In genomic region chr10:13139150-13139549, GRCh38 we compare ENCODE assay signal across 18 cellular contexts. TPM values are rescaled to one million over a fixed set of nuclear protein-coding genes. Genes with fewer than 3 reads are reported as not detected.
A peak's percentile ranks its signal among the peaks of the same experiment; 100 is the strongest.
DNase-seq lines count a peak whose midpoint lies in the region; FAIRE-seq and TF ChIP-seq lines count a peak whose summit lies in the region.
"Had no signal": no experiment of that assay in that cellular context is flagged by ENCODE, and none has a peak within 500 bp of the region (broad histone marks: within the 10 kb centered on the region; RNA-seq: fewer than 3 reads in every experiment).

No MANE protein-coding gene starts in this region.

- no peak overlapping the region for H3K18ac ChIP-seq in H1 (ENCODE audit: extremely low read depth, low read length)

- no peak overlapping the region for H3K4me3 ChIP-seq in H1 (ENCODE audit: extremely low read depth in 1 of 4, insufficient read depth in 2 of 4, low read depth in 3 of 4, low read length in 4 of 4)
- H3K4me3 ChIP-seq: GM23248, SK-N-MC had no signal

- no peaks in the 10 kb centered on the region for H3K27me3 Mint-ChIP-seq in T-helper 2 cell treated with Interferon-gamma antibody and Interleukin-4, amounts not matched to agents 5 μg/mL and 100 μg/mL, for 36 hours (ENCODE audit: low read depth)
- H3K27me3 Mint-ChIP-seq: CD8-positive, alpha-beta memory T cell had no signal

- H3K56ac ChIP-seq in H1 (replicated peaks; ENCODE audit: insufficient read length, low read depth, low read length) = no peak overlapping the region

- no peak overlapping the region for H4K91ac ChIP-seq in H1 (replicated peaks; ENCODE audit: insufficient read length, low read length)

- POLR2A ChIA-PET in H1 (lab: Charles Lee; ENCODE audit: partially characterized antibody) = interaction anchor here (1.2 kb wide), 1 partner anchor 28 kb away, joined by 3 read pairs; no protein-coding TSS in a partner anchor

- peaks cover 49% of the 10 kb centered on the region for H3K36me3 Mint-ChIP-seq in T-helper 2 cell treated with Interferon-gamma antibody and Interleukin-4, amounts not matched to agents 5 μg/mL and 100 μg/mL, for 36 hours (ENCODE audit: low read depth)

- H3K79me1 ChIP-seq in H1 (ENCODE audit: low read depth, low read length) = no peaks in the 10 kb centered on the region

- no peak overlapping the region for H2BK12ac ChIP-seq in H1 (ENCODE audit: low read depth, low read length)

- H3K14ac ChIP-seq in H1 (ENCODE audit: insufficient read length) = no peak overlapping the region

- no peak overlapping the region for H2BK120ac ChIP-seq in H1 (replicated peaks; ENCODE audit: low read depth, low read length)

- H2BK15ac ChIP-seq in H1 (ENCODE audit: low read length) = no peak overlapping the region

- no peak overlapping the region for H3K9ac ChIP-seq in H1 (replicated peaks in 1 of 4; ENCODE audit: extremely low read depth in 1 of 4, low read depth in 3 of 4, low read length in 3 of 4)
- H3K9ac ChIP-seq: GM23248, KMS-11 had no signal

- no peaks in the 10 kb centered on the region for H3K79me2 ChIP-seq in H1 (ENCODE audit: control insufficient read depth in 1 of 2, insufficient read depth in 2 of 2, low read length in 2 of 2)

- no peak overlapping the region for H2AFZ ChIP-seq in H1 (ENCODE audit: low read length)
- H2AFZ ChIP-seq: GM23248 had no signal

- H3K36me3 ChIP-seq in H1 (ENCODE audit: control insufficient read depth in 2 of 4, insufficient read depth in 4 of 4, low read length in 3 of 4) = peaks cover 0 to 14% (median 6%) of the 10 kb centered on the region in 4 experiments; a peak in 5 of 8 replicates

- no peaks in the 10 kb centered on the region for H3K23me2 ChIP-seq in H1 (ENCODE audit: low read depth, low read length)

- H2AK5ac ChIP-seq in H1 (ENCODE audit: low read depth, low read length) = no peak overlapping the region

- H3K4me1 ChIP-seq in H1 (replicated peaks in 1 of 4; ENCODE audit: control insufficient read depth in 3 of 4, insufficient read depth in 4 of 4, low read length in 3 of 4) = peaks cover 0 to 8% (median 2%) of the 10 kb centered on the region in 4 experiments; a peak in 3 of 7 replicates

- H3K4me3 Mint-ChIP-seq in T-helper 2 cell treated with Interferon-gamma antibody and Interleukin-4, amounts not matched to agents 5 μg/mL and 100 μg/mL, for 36 hours = no peak overlapping the region
- H3K4me3 Mint-ChIP-seq: CD8-positive, alpha-beta memory T cell; HFFc6 had no signal

- H3K4me1 Mint-ChIP-seq in T-helper 2 cell treated with Interferon-gamma antibody and Interleukin-4, amounts not matched to agents 5 μg/mL and 100 μg/mL, for 36 hours (ENCODE audit: low read depth) = no peaks in the 10 kb centered on the region

- 44% methylated on average over 6 of the region's 7 CpGs; no CpG with 5 or more reads in 1 of the 2 experiments for WGBS in H1 (ENCODE audit: extremely low coverage in 1 of 2, insufficient coverage in 1 of 2, insufficient read length in 1 of 2, insufficient replicate concordance in 2 of 2, low coverage in 1 of 2, low lambda C conversion rate in 2 of 2, missing lambda C conversion rate in 1 of 2), 2 experiments

- CTCF ChIA-PET in H1 (lab: Charles Lee; ENCODE audit: partially characterized antibody) = interaction anchor here (1.3 kb wide), 1 partner anchor 9 kb away, joined by 4 read pairs; no protein-coding TSS in a partner anchor

- no peak overlapping the region for H4K5ac ChIP-seq in H1 (ENCODE audit: insufficient read length, low read depth, low read length)

- TF ChIP-seq RAD21 in H1 (IDR thresholded peaks at IDR 0.05 in 1 of 2, conservative IDR thresholded peaks at IDR 0.05 in 1 of 2; ENCODE audit: low read depth in 2 of 2, low read length in 2 of 2) = no peak

- TF ChIP-seq POLR2A in H1 (IDR thresholded peaks at IDR 0.05; ENCODE audit: control extremely low read depth in 1 of 2, low read depth in 2 of 2, low read length in 2 of 2) = no peak

- H3K4ac ChIP-seq in H1 (replicated peaks; ENCODE audit: insufficient read length, low read depth, low read length) = no peak overlapping the region

- H4K20me1 ChIP-seq in H1 (replicated peaks in 1 of 2; ENCODE audit: control insufficient read depth in 1 of 2, insufficient read depth in 2 of 2, low read length in 2 of 2) = no peaks in the 10 kb centered on the region

- H3K27me3 ChIP-seq in H1 (replicated peaks in 1 of 4; ENCODE audit: control insufficient read depth in 3 of 4, extremely low read depth in 1 of 4, insufficient read depth in 3 of 4, low read length in 3 of 4) = no peaks in the 10 kb centered on the region

- no peak for DNase-seq in T-helper 2 cell treated with Interferon-gamma antibody and Interleukin-4, amounts not matched to agents 5 μg/mL and 100 μg/mL, for 36 hours (ENCODE audit: low spot score)
- no peak for DNase-seq in T-helper 2 cell
- peak; percentile 72 for DNase-seq in NCI-H2107 treated with DMSO at 0.1 percent for 48 hours (lab: John Stamatoyannopoulos, UW; ENCODE audit: unreplicated experiment)
- DNase-seq in H1 (ENCODE audit: low read depth in 1 of 2, low spot score in 2 of 2) = no peak
- DNase-seq in activated CD4-positive, alpha-beta T cell treated with anti-CD3 and anti-CD28 coated beads, Interleukin-2, amount 50 U/mL, for 4 hours = no peak
- DNase-seq in GM19239 (ENCODE audit: insufficient read length, low spot score) = no peak
- no peak for DNase-seq in NCI-H526 (lab: John Stamatoyannopoulos, UW)
- DNase-seq: CD8-positive, alpha-beta memory T cell; DMS79 treated with DMSO at 0.1 percent for 48 hours; GM23248; HFFc6; MV-4-11; NCI-H2029; NCI-H226; NCI-H748 treated with DMSO at 0.1 percent for 48 hours; SHP77 had no signal

- no peak overlapping the region for H4K8ac ChIP-seq in H1 (ENCODE audit: extremely low read depth, insufficient read depth, low read length)

- FAIRE-seq in H1 (lab: Jason Lieb, UNC) (no peak), GM19239 (lab: Jason Lieb, UNC) (no peak)

- peaks cover under 1% of the 10 kb centered on the region for H3K9me3 Mint-ChIP-seq in T-helper 2 cell treated with Interferon-gamma antibody and Interleukin-4, amounts not matched to agents 5 μg/mL and 100 μg/mL, for 36 hours
- H3K9me3 Mint-ChIP-seq: HFFc6 had no signal

- H3K4me2 ChIP-seq in H1 (ENCODE audit: insufficient read depth in 1 of 2, low read depth in 2 of 2, low read length in 2 of 2) = no peak overlapping the region; a peak in 1 of 4 replicates
- H3K4me2 ChIP-seq: KMS-11 had no signal

- H3K27ac Mint-ChIP-seq in T-helper 2 cell treated with Interferon-gamma antibody and Interleukin-4, amounts not matched to agents 5 μg/mL and 100 μg/mL, for 36 hours = peak overlapping the region; percentile 45
- H3K27ac Mint-ChIP-seq: HFFc6 had no signal

- no peak overlapping the region for H3K23ac ChIP-seq in H1 (ENCODE audit: insufficient read length)

- no peak for TF ChIP-seq EP300 in H1 (IDR thresholded peaks at IDR 0.05; ENCODE audit: borderline replicate concordance in 1 of 2, low read depth in 2 of 2, low read length in 2 of 2)

- no peak overlapping the region for H2BK5ac ChIP-seq in H1 (ENCODE audit: low read depth, low read length)

- H2BK20ac ChIP-seq in H1 (ENCODE audit: low read length) = no peak overlapping the region

- H3K27ac ChIP-seq in H1 (ENCODE audit: low read depth, low read length) = no peak overlapping the region
- H3K27ac ChIP-seq: GM23248, KMS-11, SK-N-MC had no signal

- H3K9me3 ChIP-seq in H1 (ENCODE audit: insufficient read depth in 2 of 2, low read depth in 1 of 2, low read length in 1 of 2) = no peaks in the 10 kb centered on the region

- no peak for TF ChIP-seq CTCF in H1 (IDR thresholded peaks at IDR 0.05; ENCODE audit: control extremely low read depth in 1 of 3, insufficient read depth in 1 of 3, low read depth in 1 of 3, low read length in 3 of 3)

TF ChIP-seq in H1, 55 proteins besides CTCF, POLR2A, EP300 and RAD21:
- TF ChIP-seq PHF8 (conservative IDR thresholded peaks at IDR 0.05; ENCODE audit: low read depth, low read length) = no peak
- no peak for TF ChIP-seq RXRA (IDR thresholded peaks at IDR 0.05; ENCODE audit: insufficient read depth, low read depth, low read length)
- no peak for TF ChIP-seq SP4 (IDR thresholded peaks at IDR 0.05; ENCODE audit: low read length)
- no peak for TF ChIP-seq YY1 (IDR thresholded peaks at IDR 0.05; ENCODE audit: low read depth, low read length)
- no peak for TF ChIP-seq CHD1 (IDR thresholded peaks at IDR 0.05; ENCODE audit: low read depth, low read length)
- peak; percentile 67 for TF ChIP-seq MAX (IDR thresholded peaks at IDR 0.05)
- no peak for TF ChIP-seq CBX5 (IDR thresholded peaks at IDR 0.05; ENCODE audit: low read depth, low read length)
- no peak for TF ChIP-seq SRF (IDR thresholded peaks at IDR 0.05; ENCODE audit: low read depth, low read length)

RNA-seq across cellular contexts. Expression of gene MCM10, which starts 22.2 kb away (rescaled TPM):
- 59.0 and 60.3 TPM in 2 replicates for total RNA-seq in H1 (2021; fragmentation: NEBNext Ultra II Directional; extraction: Animal tissue kit (Norgen Biotek cat#: 25700))
- polyA plus RNA-seq in H1 (2011; rRNA removed) = 6.8 and 9.8 TPM in 2 replicates
- polyA plus RNA-seq in H1 (2011; cell fraction: cytosol; rRNA removed) = 16.0 TPM
- 16.2 TPM for polyA plus RNA-seq in H1 (2011; cell fraction: nucleus; rRNA removed)
- 25.3 to 39.9 TPM (median 30.4 TPM) in 4 replicates for polyA plus RNA-seq in H1 (2012, experiment 1 of 2)
- polyA plus RNA-seq in H1 (2012, experiment 2 of 2) = 1.5 TPM
- polyA plus RNA-seq in H1 (2013, experiment 1 of 2) = 26.6 TPM
- polyA plus RNA-seq in H1 (2013, experiment 2 of 2) = 27.4 TPM
- polyA minus RNA-seq in H1 (2011; rRNA and poly(A)+ RNA removed) = 26.6 and 30.2 TPM in 2 replicates
- 21.7 TPM for polyA minus RNA-seq in H1 (2011; cell fraction: cytosol; rRNA and poly(A)+ RNA removed)
- polyA minus RNA-seq in H1 (2011; cell fraction: nucleus; rRNA and poly(A)+ RNA removed) = 51.6 TPM
- polyA plus RNA-seq: CD8-positive, alpha-beta memory T cell had no signal

RNA-seq across cellular contexts. Expression of gene OPTN, which starts 39.2 kb away (rescaled TPM):
- total RNA-seq in H1 (2021; fragmentation: NEBNext Ultra II Directional; extraction: Animal tissue kit (Norgen Biotek cat#: 25700)) = 17.7 and 20.1 TPM in 2 replicates
- 4.8 and 7.2 TPM in 2 replicates for polyA plus RNA-seq in H1 (2011; rRNA removed)
- 9.7 TPM for polyA plus RNA-seq in H1 (2011; cell fraction: cytosol; rRNA removed)
- polyA plus RNA-seq in H1 (2011; cell fraction: nucleus; rRNA removed) = 14.6 TPM
- 21.9 to 32.7 TPM (median 27.6 TPM) in 4 replicates for polyA plus RNA-seq in H1 (2012, experiment 1 of 2)
- polyA plus RNA-seq in H1 (2012, experiment 2 of 2) = 1.1 TPM
- 4.4 TPM for polyA plus RNA-seq in H1 (2013, experiment 1 of 2)
- 4.3 TPM for polyA plus RNA-seq in H1 (2013, experiment 2 of 2)
- 4.4 and 9.6 TPM in 2 replicates for polyA minus RNA-seq in H1 (2011; rRNA and poly(A)+ RNA removed)
- 7.4 TPM for polyA minus RNA-seq in H1 (2011; cell fraction: cytosol; rRNA and poly(A)+ RNA removed)
- 16.2 TPM for polyA minus RNA-seq in H1 (2011; cell fraction: nucleus; rRNA and poly(A)+ RNA removed)
